Comparison of ENCODE assay signal across 14 cellular contexts in genomic region chr10:86068532-86069337, GRCh38.
DNase-seq lines count a peak whose midpoint lies in the region; ATAC-seq and TF ChIP-seq lines count a peak whose summit lies in the region.
"Had no signal": no experiment of that assay in that cellular context is flagged by ENCODE, and none has a peak within 500 bp of the region (broad histone marks: within the 10 kb centered on the region; RNA-seq: fewer than 3 reads in every experiment).

No MANE protein-coding gene starts in this region.

- no peaks in the 10 kb centered on the region for H3K9me3 ChIP-seq in mucosa of descending colon

- intact Hi-C loops in mucosa of descending colon (cut with DNase I, micrococcal nuclease), result no loop called here

- H3K4me1 ChIP-seq in mucosa of descending colon (ENCODE audit: low read depth), result no peaks in the 10 kb centered on the region

- no peaks in the 10 kb centered on the region for H3K36me3 ChIP-seq in mucosa of descending colon (ENCODE audit: low read depth)

- TF ChIP-seq CTCF in epithelial cell of proximal tubule (conservative IDR thresholded peaks at IDR 0.05; ENCODE audit: low read depth, low read length) (peak; percentile 6), mucosa of descending colon (IDR thresholded peaks at IDR 0.05) (no peak)

- H3K4me3 ChIP-seq in epithelial cell of proximal tubule (ENCODE audit: low read depth, low read length), result no peak overlapping the region
- no peak overlapping the region for H3K4me3 ChIP-seq in mucosa of descending colon

- DNase-seq in NCI-H748 (lab: John Stamatoyannopoulos, UW; ENCODE audit: unreplicated experiment), result peak; percentile 71
- DNase-seq in NCI-H748 treated with DMSO at 0.1 percent for 48 hours (lab: John Stamatoyannopoulos, UW), result no peak
- DNase-seq in NCI-H1417 treated with DMSO at 0.1 percent for 48 hours (lab: John Stamatoyannopoulos, UW), result peak; percentile 1
- no peak for DNase-seq in epithelial cell of proximal tubule (ENCODE audit: low read depth)
- peak; percentile 28 for DNase-seq in pons (ENCODE audit: low spot score)
- no peak for DNase-seq in stimulated activated naive CD8-positive, alpha-beta T cell treated with anti-CD3 and anti-CD28 coated beads, Interleukin-15, Interleukin-2, amounts not matched to agents 100 U/mL and 50 U/mL, for 24 hours
- no peak for DNase-seq in mucosa of descending colon
- no peak for DNase-seq in medulla oblongata (ENCODE audit: extremely low spot score)
- DNase-seq: activated CD4-positive, alpha-beta T cell treated with anti-CD3 and anti-CD28 coated beads, Interleukin-2, amount 50 U/mL, for 1 hour; activated T-cell treated with anti-CD3 and anti-CD28 coated beads, Interleukin-2, amount 50 U/mL, for 4 hours; DMS53; NCI-H2081 treated with DMSO at 0.1 percent for 48 hours had no signal

- ATAC-seq in stimulated activated naive CD8-positive, alpha-beta T cell treated with anti-CD3 and anti-CD28 coated beads, Interleukin-15, Interleukin-2, amounts not matched to agents 100 U/mL and 50 U/mL, for 24 hours, result no peak
- no peak for ATAC-seq in mucosa of descending colon
- ATAC-seq: activated naive CD4-positive, alpha-beta T cell treated with anti-CD3 and anti-CD28 coated beads, Interleukin-2, amount 50 U/mL, for 72 hours; activated T-cell treated with anti-CD3 and anti-CD28 coated beads, Interleukin-2, amount 50 U/mL, for 4 hours; sciatic nerve had no signal

Comparison
In these comparisons a context has a peak if more than half of its experiments do, and no peak if none do; other contexts are left out.
1. DNase-seq: peak in NCI-H748 (single experiment), NCI-H1417 treated with DMSO at 0.1 percent for 48 hours (single experiment) and pons (single experiment); none in NCI-H748 treated with DMSO at 0.1 percent for 48 hours (single experiment), epithelial cell of proximal tubule (single experiment), stimulated activated naive CD8-positive, alpha-beta T cell treated with anti-CD3 and anti-CD28 coated beads, Interleukin-15, Interleukin-2, amounts not matched to agents 100 U/mL and 50 U/mL, for 24 hours (single experiment), mucosa of descending colon (0 of 3) and medulla oblongata (single experiment).